In genomic region chr1:176227579-176227978, GRCh38 we compare ENCODE assay signal across 1 cellular context.
TF ChIP-seq lines count a peak whose summit lies in the region.

No MANE protein-coding gene starts in this region.

TF ChIP-seq in HepG2, 621 proteins besides CTCF, POLR2A, EP300 and RAD21 (continued from another document):
- no peak for TF ChIP-seq DNMT1 (CRISPR knock-in tag; IDR thresholded peaks at IDR 0.05)
- TF ChIP-seq NFIC (IDR thresholded peaks at IDR 0.05; ENCODE audit: low read length): no peak
- TF ChIP-seq ZNF788 (CRISPR knock-in tag; IDR thresholded peaks at IDR 0.05; ENCODE audit: borderline replicate concordance): no peak
- no peak for TF ChIP-seq RFXANK (CRISPR knock-in tag; IDR thresholded peaks at IDR 0.05)
- no peak for TF ChIP-seq RXRA (CRISPR knock-in tag; IDR thresholded peaks at IDR 0.05)
- no peak for TF ChIP-seq NR2F2 (IDR thresholded peaks at IDR 0.05; ENCODE audit: borderline replicate concordance, low read depth)
- no peak for TF ChIP-seq TERF1 (CRISPR knock-in tag; IDR thresholded peaks at IDR 0.05)
- TF ChIP-seq ZNF646 (CRISPR knock-in tag; IDR thresholded peaks at IDR 0.05): no peak
- no peak for TF ChIP-seq MXD3 (CRISPR knock-in tag; IDR thresholded peaks at IDR 0.05)
- no peak for TF ChIP-seq NR3C1 (CRISPR knock-in tag; IDR thresholded peaks at IDR 0.05)
- TF ChIP-seq HIC2 (CRISPR knock-in tag; IDR thresholded peaks at IDR 0.05; ENCODE audit: low read depth): no peak
- no peak for TF ChIP-seq CSRNP1 (CRISPR knock-in tag; IDR thresholded peaks at IDR 0.05)
- TF ChIP-seq MNT (IDR thresholded peaks at IDR 0.05): no peak
- TF ChIP-seq ZBTB10 (CRISPR knock-in tag; IDR thresholded peaks at IDR 0.05; ENCODE audit: borderline replicate concordance): no peak
